In genomic region chr17:44334315-44335181, GRCh38 we compare ENCODE assay signal across 1 cellular context.
TF ChIP-seq lines count a peak whose summit lies in the region.

No MANE protein-coding gene starts in this region.

TF ChIP-seq in GM23338, 12 proteins besides CTCF, POLR2A, EP300 and RAD21 (continued from another document):
- no peak for TF ChIP-seq ZNF462 (CRISPR knock-in tag; IDR thresholded peaks at IDR 0.05)
- TF ChIP-seq ZNF114 (CRISPR knock-in tag; IDR thresholded peaks at IDR 0.05) = no peak
- TF ChIP-seq REST (IDR thresholded peaks at IDR 0.05; ENCODE audit: unreplicated experiment) = no peak
- no peak for TF ChIP-seq EZH2 (IDR thresholded peaks at IDR 0.05; ENCODE audit: low read depth, unreplicated experiment)
- TF ChIP-seq EZH2phosphoT487 (IDR thresholded peaks at IDR 0.05; ENCODE audit: unreplicated experiment) = no peak
